ENCODE assay signal across 1 cellular context in the genomic region with DNA sequence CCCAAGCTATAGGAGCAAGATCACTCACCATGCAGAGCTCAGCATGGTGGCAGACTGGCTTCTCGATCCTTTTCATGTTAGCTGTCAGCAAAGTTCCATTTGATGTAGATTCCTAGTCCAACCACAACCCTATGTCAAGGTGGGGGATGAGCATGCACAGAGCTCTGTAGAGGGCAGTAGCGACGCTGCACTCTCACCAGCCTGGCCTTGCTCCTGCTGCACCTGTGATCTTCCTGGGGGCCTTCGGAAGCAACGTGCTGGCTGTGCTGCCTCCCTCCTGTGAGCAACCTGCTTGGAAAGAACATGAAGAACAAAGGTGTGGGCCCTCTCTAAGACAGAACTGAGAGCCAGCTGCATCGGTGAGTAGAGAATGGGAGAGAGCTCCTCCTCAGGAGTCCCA.
TF ChIP-seq lines count a peak whose summit lies in the region.

No MANE protein-coding gene starts in this region.

TF ChIP-seq in GM23338, 12 proteins besides CTCF, POLR2A, EP300 and RAD21 (continued from another document):
- no peak for TF ChIP-seq REST (IDR thresholded peaks at IDR 0.05; ENCODE audit: unreplicated experiment)
